ENCODE assay signal across 19 cellular contexts in the genomic region with DNA sequence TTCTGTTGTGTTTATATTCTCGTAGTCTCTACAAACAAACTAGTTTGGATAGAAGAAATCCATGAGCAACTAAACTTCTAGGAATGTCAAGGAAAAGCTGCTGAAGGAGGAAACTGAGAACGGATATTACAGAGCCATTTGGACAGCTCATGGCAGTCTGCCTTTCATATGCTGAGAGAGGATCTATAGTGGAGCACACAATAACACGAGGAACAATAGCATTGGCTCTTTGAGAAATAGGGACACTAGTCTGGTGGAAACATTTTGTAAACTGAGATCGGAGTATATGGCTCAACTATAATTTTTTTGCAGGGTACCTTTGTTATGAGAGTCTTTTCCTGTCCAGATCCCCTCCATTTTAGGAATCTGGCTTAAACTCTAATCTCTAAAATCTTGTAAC.
DNase-seq lines count a peak whose midpoint lies in the region; ATAC-seq, FAIRE-seq and TF ChIP-seq lines count a peak whose summit lies in the region.
"Had no signal": no experiment of that assay in that cellular context is flagged by ENCODE, and none has a peak within 500 bp of the region (broad histone marks: within the 10 kb centered on the region; RNA-seq: fewer than 3 reads in every experiment).

No MANE protein-coding gene starts in this region.

- intact Hi-C loops in HepG2 (cut with micrococcal nuclease; ENCODE audit: unreplicated experiment): no loop called here

- no peak overlapping the region for H3K4me3 ChIP-seq in adipocyte (ENCODE audit: low read length)
- no peak overlapping the region for H3K4me3 ChIP-seq in HepG2 (replicated peaks in 1 of 3; ENCODE audit: insufficient read depth in 1 of 3, low read depth in 2 of 3, low read length in 3 of 3)
- H3K4me3 ChIP-seq: BLaER1 had no signal

- H3K36me3 ChIP-seq in adipocyte (ENCODE audit: control insufficient read depth, insufficient read depth, low read length, severe bottlenecking): no peaks in the 10 kb centered on the region
- no peaks in the 10 kb centered on the region for H3K36me3 ChIP-seq in HepG2 (replicated peaks in 1 of 2; ENCODE audit: control insufficient read depth in 1 of 2, insufficient read depth in 2 of 2, low read length in 2 of 2)
- H3K36me3 ChIP-seq: BLaER1 had no signal

- BruUV-seq in HepG2 (replicated peaks; lab: Mats Ljungman, UMichigan): no TSS peak

- H4K20me1 ChIP-seq in HepG2 (ENCODE audit: insufficient read depth, low read length): no peaks in the 10 kb centered on the region
- H4K20me1 ChIP-seq: BLaER1 had no signal

- TF ChIP-seq CTCF in HepG2 (CRISPR knock-in tag; IDR thresholded peaks at IDR 0.05): no peak

- H3K9ac ChIP-seq in adipocyte (ENCODE audit: low read length) (no peak overlapping the region), HepG2 (ENCODE audit: insufficient read depth, low read depth, low read length) (no peak overlapping the region)
- H3K9ac ChIP-seq: BLaER1 had no signal

- H3K9me3 ChIP-seq in adipocyte (ENCODE audit: control insufficient read depth, low read length): no peaks in the 10 kb centered on the region
- H3K9me3 ChIP-seq in HepG2 (ENCODE audit: low read length): no peaks in the 10 kb centered on the region
- H3K9me3 ChIP-seq: BLaER1 had no signal

- TF ChIP-seq EP300 in HepG2 (IDR thresholded peaks at IDR 0.05; ENCODE audit: low read depth in 2 of 2, low read length in 2 of 2) (no peak), HepG2 (CRISPR knock-in tag; IDR thresholded peaks at IDR 0.05; ENCODE audit: borderline replicate concordance) (no peak)

- TF ChIP-seq POLR2A in HepG2 (IDR thresholded peaks at IDR 0.05; ENCODE audit: insufficient read depth in 1 of 2, low read depth in 2 of 2, low read length in 2 of 2): no peak

- WGBS in HepG2 (ENCODE audit: low lambda C conversion rate): 12% methylated on average over 4 of the region's 4 CpGs

- DNase-seq in NCI-H524 (lab: John Stamatoyannopoulos, UW) (peak; percentile 35 to 41), NCI-H524 treated with DMSO at 0.1 percent for 48 hours (lab: John Stamatoyannopoulos, UW) (no peak), NCI-H82 treated with DMSO at 0.1 percent for 48 hours (lab: John Stamatoyannopoulos, UW; ENCODE audit: unreplicated experiment) (peak; percentile 83), adipocyte (ENCODE audit: low read depth) (peak; percentile 7), germinal center (ENCODE audit: low spot score) (no peak), CD1c-positive myeloid dendritic cell (ENCODE audit: extremely low spot score) (no peak), HepG2 (ENCODE audit: low spot score) (no peak)
- DNase-seq: CD4-positive, alpha-beta T cell; CD8-positive, alpha-beta memory T cell; DMS53; DMS79 treated with DMSO at 0.1 percent for 48 hours; H7 had no signal

- CTCF ChIA-PET in HepG2 (lab: Yijun Ruan, JAX; ENCODE audit: low intra/inter-chr PET ratio, low total read pairs): no interaction called here

- H3K4me1 ChIP-seq in adipocyte (ENCODE audit: control insufficient read depth, insufficient read depth, low read length) (no peaks in the 10 kb centered on the region), HepG2 (ENCODE audit: insufficient read depth, low read length) (no peaks in the 10 kb centered on the region)
- H3K4me1 ChIP-seq: BLaER1 had no signal

- H3K27me3 ChIP-seq in adipocyte (replicated peaks; ENCODE audit: control insufficient read depth, insufficient read depth, low read length) (peaks cover 8% of the 10 kb centered on the region), HepG2 (ENCODE audit: control insufficient read depth in 1 of 2, insufficient read depth in 2 of 2, low read length in 2 of 2) (no peaks in the 10 kb centered on the region; a peak in 1 of 5 replicates)
- H3K27me3 ChIP-seq: BLaER1 had no signal

- FAIRE-seq in HepG2 (lab: Jason Lieb, UNC): no peak
- FAIRE-seq: A204.1, H1 had no signal

- in situ Hi-C loops in HepG2 (cut with HindIII; ENCODE audit: extremely low pct_ligation_motif_present, low pct_unique_long_range_greater_than_20kb): loop anchor here (25.0 kb wide), 1 partner anchor 727 kb away; no protein-coding TSS in a partner anchor

- no peak overlapping the region for H3K4me2 ChIP-seq in HepG2 (ENCODE audit: low read depth, low read length)
- H3K4me2 ChIP-seq: BLaER1 had no signal

- no peak for TF ChIP-seq RAD21 in HepG2 (CRISPR knock-in tag; IDR thresholded peaks at IDR 0.05)

- H3K79me2 ChIP-seq in HepG2 (ENCODE audit: insufficient read depth, low read length): no peaks in the 10 kb centered on the region

- POLR2A ChIA-PET in HepG2 (lab: Yijun Ruan, JAX): no interaction called here

- ATAC-seq in HG03565 (IDR thresholded peaks at IDR 0.05; ENCODE audit: unreplicated experiment) (no peak), HepG2 (no peak)
- ATAC-seq: HCT116 had no signal

- H3K27ac ChIP-seq in HepG2 (ENCODE audit: extremely low read length, insufficient read depth, low read length): no peak overlapping the region
- H3K27ac ChIP-seq: 22Rv1, BLaER1, C4-2B had no signal

- no peak overlapping the region for H2AFZ ChIP-seq in HepG2 (ENCODE audit: low read length)

TF ChIP-seq in HepG2, 621 proteins besides CTCF, POLR2A, EP300 and RAD21 (continues in another document):
- TF ChIP-seq, protein P1, sequence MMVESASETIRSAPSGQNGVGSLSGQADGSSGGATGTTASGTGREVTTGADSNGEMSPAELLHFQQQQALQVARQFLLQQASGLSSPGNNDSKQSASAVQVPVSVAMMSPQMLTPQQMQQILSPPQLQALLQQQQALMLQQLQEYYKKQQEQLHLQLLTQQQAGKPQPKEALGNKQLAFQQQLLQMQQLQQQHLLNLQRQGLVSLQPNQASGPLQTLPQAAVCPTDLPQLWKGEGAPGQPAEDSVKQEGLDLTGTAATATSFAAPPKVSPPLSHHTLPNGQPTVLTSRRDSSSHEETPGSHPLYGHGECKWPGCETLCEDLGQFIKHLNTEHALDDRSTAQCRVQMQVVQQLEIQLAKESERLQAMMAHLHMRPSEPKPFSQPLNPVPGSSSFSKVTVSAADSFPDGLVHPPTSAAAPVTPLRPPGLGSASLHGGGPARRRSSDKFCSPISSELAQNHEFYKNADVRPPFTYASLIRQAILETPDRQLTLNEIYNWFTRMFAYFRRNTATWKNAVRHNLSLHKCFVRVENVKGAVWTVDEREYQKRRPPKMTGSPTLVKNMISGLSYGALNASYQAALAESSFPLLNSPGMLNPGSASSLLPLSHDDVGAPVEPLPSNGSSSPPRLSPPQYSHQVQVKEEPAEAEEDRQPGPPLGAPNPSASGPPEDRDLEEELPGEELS (CRISPR knock-in tag; IDR thresholded peaks at IDR 0.05): no peak
- TF ChIP-seq, protein P2, sequence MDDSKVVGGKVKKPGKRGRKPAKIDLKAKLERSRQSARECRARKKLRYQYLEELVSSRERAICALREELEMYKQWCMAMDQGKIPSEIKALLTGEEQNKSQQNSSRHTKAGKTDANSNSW (CRISPR knock-in tag; IDR thresholded peaks at IDR 0.05; ENCODE audit: borderline replicate concordance): no peak
- TF ChIP-seq, protein P3, sequence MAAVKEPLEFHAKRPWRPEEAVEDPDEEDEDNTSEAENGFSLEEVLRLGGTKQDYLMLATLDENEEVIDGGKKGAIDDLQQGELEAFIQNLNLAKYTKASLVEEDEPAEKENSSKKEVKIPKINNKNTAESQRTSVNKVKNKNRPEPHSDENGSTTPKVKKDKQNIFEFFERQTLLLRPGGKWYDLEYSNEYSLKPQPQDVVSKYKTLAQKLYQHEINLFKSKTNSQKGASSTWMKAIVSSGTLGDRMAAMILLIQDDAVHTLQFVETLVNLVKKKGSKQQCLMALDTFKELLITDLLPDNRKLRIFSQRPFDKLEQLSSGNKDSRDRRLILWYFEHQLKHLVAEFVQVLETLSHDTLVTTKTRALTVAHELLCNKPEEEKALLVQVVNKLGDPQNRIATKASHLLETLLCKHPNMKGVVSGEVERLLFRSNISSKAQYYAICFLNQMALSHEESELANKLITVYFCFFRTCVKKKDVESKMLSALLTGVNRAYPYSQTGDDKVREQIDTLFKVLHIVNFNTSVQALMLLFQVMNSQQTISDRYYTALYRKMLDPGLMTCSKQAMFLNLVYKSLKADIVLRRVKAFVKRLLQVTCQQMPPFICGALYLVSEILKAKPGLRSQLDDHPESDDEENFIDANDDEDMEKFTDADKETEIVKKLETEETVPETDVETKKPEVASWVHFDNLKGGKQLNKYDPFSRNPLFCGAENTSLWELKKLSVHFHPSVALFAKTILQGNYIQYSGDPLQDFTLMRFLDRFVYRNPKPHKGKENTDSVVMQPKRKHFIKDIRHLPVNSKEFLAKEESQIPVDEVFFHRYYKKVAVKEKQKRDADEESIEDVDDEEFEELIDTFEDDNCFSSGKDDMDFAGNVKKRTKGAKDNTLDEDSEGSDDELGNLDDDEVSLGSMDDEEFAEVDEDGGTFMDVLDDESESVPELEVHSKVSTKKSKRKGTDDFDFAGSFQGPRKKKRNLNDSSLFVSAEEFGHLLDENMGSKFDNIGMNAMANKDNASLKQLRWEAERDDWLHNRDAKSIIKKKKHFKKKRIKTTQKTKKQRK (IDR thresholded peaks at IDR 0.05; ENCODE audit: low read length): no peak
- TF ChIP-seq ZNF10 (CRISPR knock-in tag; IDR thresholded peaks at IDR 0.05; ENCODE audit: borderline replicate concordance, low read depth): no peak
- TF ChIP-seq, protein P4, sequence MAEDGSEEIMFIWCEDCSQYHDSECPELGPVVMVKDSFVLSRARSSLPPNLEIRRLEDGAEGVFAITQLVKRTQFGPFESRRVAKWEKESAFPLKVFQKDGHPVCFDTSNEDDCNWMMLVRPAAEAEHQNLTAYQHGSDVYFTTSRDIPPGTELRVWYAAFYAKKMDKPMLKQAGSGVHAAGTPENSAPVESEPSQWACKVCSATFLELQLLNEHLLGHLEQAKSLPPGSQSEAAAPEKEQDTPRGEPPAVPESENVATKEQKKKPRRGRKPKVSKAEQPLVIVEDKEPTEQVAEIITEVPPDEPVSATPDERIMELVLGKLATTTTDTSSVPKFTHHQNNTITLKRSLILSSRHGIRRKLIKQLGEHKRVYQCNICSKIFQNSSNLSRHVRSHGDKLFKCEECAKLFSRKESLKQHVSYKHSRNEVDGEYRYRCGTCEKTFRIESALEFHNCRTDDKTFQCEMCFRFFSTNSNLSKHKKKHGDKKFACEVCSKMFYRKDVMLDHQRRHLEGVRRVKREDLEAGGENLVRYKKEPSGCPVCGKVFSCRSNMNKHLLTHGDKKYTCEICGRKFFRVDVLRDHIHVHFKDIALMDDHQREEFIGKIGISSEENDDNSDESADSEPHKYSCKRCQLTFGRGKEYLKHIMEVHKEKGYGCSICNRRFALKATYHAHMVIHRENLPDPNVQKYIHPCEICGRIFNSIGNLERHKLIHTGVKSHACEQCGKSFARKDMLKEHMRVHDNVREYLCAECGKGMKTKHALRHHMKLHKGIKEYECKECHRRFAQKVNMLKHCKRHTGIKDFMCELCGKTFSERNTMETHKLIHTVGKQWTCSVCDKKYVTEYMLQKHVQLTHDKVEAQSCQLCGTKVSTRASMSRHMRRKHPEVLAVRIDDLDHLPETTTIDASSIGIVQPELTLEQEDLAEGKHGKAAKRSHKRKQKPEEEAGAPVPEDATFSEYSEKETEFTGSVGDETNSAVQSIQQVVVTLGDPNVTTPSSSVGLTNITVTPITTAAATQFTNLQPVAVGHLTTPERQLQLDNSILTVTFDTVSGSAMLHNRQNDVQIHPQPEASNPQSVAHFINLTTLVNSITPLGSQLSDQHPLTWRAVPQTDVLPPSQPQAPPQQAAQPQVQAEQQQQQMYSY (CRISPR knock-in tag; IDR thresholded peaks at IDR 0.05): no peak

Comparison
In these comparisons a context has a peak if more than half of its experiments do, and no peak if none do; other contexts are left out.
1. DNase-seq: peak in NCI-H524 (2 of 2), NCI-H82 treated with DMSO at 0.1 percent for 48 hours (single experiment) and adipocyte (single experiment); none in NCI-H524 treated with DMSO at 0.1 percent for 48 hours (single experiment), germinal center (single experiment), CD1c-positive myeloid dendritic cell (single experiment) and HepG2 (single experiment).